36 cellular contexts compared by ENCODE assay signal in genomic region chr6:55210952-55211351, GRCh38. TPM values are rescaled to one million over a fixed set of nuclear protein-coding genes. Genes with fewer than 3 reads are reported as not detected.
DNase-seq lines count a peak whose midpoint lies in the region; FAIRE-seq and TF ChIP-seq lines count a peak whose summit lies in the region.
"Had no signal": no experiment of that assay in that cellular context is flagged by ENCODE, and none has a peak within 500 bp of the region (broad histone marks: within the 10 kb centered on the region; RNA-seq: fewer than 3 reads in every experiment).

No MANE protein-coding gene starts in this region.

- POLR2A ChIA-PET in HEK293 (lab: Yijun Ruan, JAX) (no interaction called here), A673 (lab: Charles Lee; ENCODE audit: low non-redundant PET) (no interaction called here)

- CTCF ChIA-PET in HEK293 (lab: Yijun Ruan, JAX) = no interaction called here
- CTCF ChIA-PET in A673 (lab: Charles Lee) = no interaction called here

- H3K9me3 Mint-ChIP-seq in osteocyte (ENCODE audit: unreplicated experiment) = peaks cover 16% of the 10 kb centered on the region

- H3K27me3 ChIP-seq in A673 (replicated peaks; ENCODE audit: insufficient read depth, low read depth, low read length, poor library complexity) = no peaks in the 10 kb centered on the region
- H3K27me3 ChIP-seq: BE2C; BLaER1; BLaER1 treated with 17β-estradiol and CSF1 and Interleukin-3, amounts not matched to agents 10 nM and 100 nM had no signal

- H3K9me3 ChIP-seq in HEK293 (ENCODE audit: control insufficient read depth, insufficient read depth, low read depth, low read length) (no peaks in the 10 kb centered on the region), A673 (ENCODE audit: low read depth, low read length, poor library complexity, severe bottlenecking) (no peaks in the 10 kb centered on the region)
- H3K9me3 ChIP-seq: A549; BE2C; BLaER1; BLaER1 treated with 17β-estradiol and CSF1 and Interleukin-3, amounts not matched to agents 10 nM and 100 nM; Caco-2 had no signal

- H3K4me1 ChIP-seq in HEK293 (ENCODE audit: control insufficient read depth, insufficient read depth, low read length) = peaks cover 15% of the 10 kb centered on the region
- no peaks in the 10 kb centered on the region for H3K4me1 ChIP-seq in A673 (ENCODE audit: insufficient read depth, low read length, poor library complexity, severe bottlenecking)
- H3K4me1 ChIP-seq: A549; BE2C; BLaER1; BLaER1 treated with 17β-estradiol and CSF1 and Interleukin-3, amounts not matched to agents 10 nM and 100 nM had no signal

- H3K4me3 ChIP-seq in HEK293 (ENCODE audit: low read depth, low read length) = no peak overlapping the region
- no peak overlapping the region for H3K4me3 ChIP-seq in A673 (ENCODE audit: low read depth, low read length, poor library complexity, severe bottlenecking)
- H3K4me3 ChIP-seq: A549; BLaER1; BLaER1 treated with 17β-estradiol and CSF1 and Interleukin-3, amounts not matched to agents 10 nM and 100 nM had no signal

- H3K27ac Mint-ChIP-seq in osteocyte (ENCODE audit: unreplicated experiment) = no peak overlapping the region
- H3K27ac Mint-ChIP-seq: B cell; CD14-positive monocyte; CD4-positive, alpha-beta memory T cell; CD4-positive, alpha-beta T cell; CD4-positive, CD25-positive, alpha-beta regulatory T cell; CD8-positive, alpha-beta memory T cell; CD8-positive, alpha-beta T cell had no signal

- FAIRE-seq in HTR-8/SVneo (lab: Jason Lieb, UNC) (peak; percentile 40), urothelium cell line (lab: Jason Lieb, UNC) (peak; percentile 78)
- FAIRE-seq: A204.1, A549, D721Med had no signal

- peaks cover 24% of the 10 kb centered on the region for H3K4me1 Mint-ChIP-seq in osteocyte (ENCODE audit: unreplicated experiment)
- H3K4me1 Mint-ChIP-seq: B cell; CD14-positive monocyte; CD4-positive, alpha-beta memory T cell; CD8-positive, alpha-beta memory T cell had no signal

- intact Hi-C loops in A673 (cut with micrococcal nuclease; ENCODE audit: unreplicated experiment) = no loop called here

- H3K36me3 ChIP-seq in HEK293 (ENCODE audit: control insufficient read depth in 2 of 2, insufficient read depth in 1 of 2, low read length in 2 of 2) (no peaks in the 10 kb centered on the region), A673 (ENCODE audit: insufficient read depth, low read length, poor library complexity, severe bottlenecking) (no peaks in the 10 kb centered on the region)
- H3K36me3 ChIP-seq: BE2C; BLaER1; BLaER1 treated with 17β-estradiol and CSF1 and Interleukin-3, amounts not matched to agents 10 nM and 100 nM had no signal

- no peak for DNase-seq in HTR-8/SVneo (ENCODE audit: insufficient read length, low spot score)
- no peak for DNase-seq in urothelium cell line (ENCODE audit: low spot score)
- DNase-seq in H4 (ENCODE audit: low spot score) = no peak
- DNase-seq in A673 (ENCODE audit: low spot score) = no peak
- DNase-seq in osteocyte (ENCODE audit: extremely low spot score, unreplicated experiment) = no peak
- DNase-seq: 8988T; ACHN; AML-193; BE2C; C1 segment of cervical spinal cord; Caco-2; Calu3; CD4-positive, alpha-beta memory T cell; CD4-positive, alpha-beta T cell; CD4-positive, CD25-positive, alpha-beta regulatory T cell; CD8-positive, alpha-beta memory T cell; CD8-positive, alpha-beta T cell; COR-L47; DMS 273 treated with DMSO at 0.1 percent for 48 hours; DMS153; DMS79; DMS79 treated with DMSO at 0.1 percent for 48 hours; DND-41; EL had no signal

- H3K27ac ChIP-seq in HEK293 (ENCODE audit: extremely low read depth, low read depth, low read length) (no peak overlapping the region), A673 (ENCODE audit: low read depth, low read length, poor library complexity, severe bottlenecking) (no peak overlapping the region)
- H3K27ac ChIP-seq: 22Rv1; A549; BLaER1; BLaER1 treated with 17β-estradiol and CSF1 and Interleukin-3, amounts not matched to agents 10 nM and 100 nM; C4-2B had no signal

- BruUV-seq in A673 (replicated peaks; lab: Mats Ljungman, UMichigan) = no TSS peak

- peaks cover 4% of the 10 kb centered on the region for H3K36me3 Mint-ChIP-seq in osteocyte (ENCODE audit: unreplicated experiment)
- H3K36me3 Mint-ChIP-seq: CD14-positive monocyte; CD4-positive, alpha-beta memory T cell; CD4-positive, CD25-positive, alpha-beta regulatory T cell; CD8-positive, alpha-beta memory T cell; CD8-positive, alpha-beta T cell had no signal

- no peaks in the 10 kb centered on the region for H3K27me3 Mint-ChIP-seq in osteocyte (ENCODE audit: unreplicated experiment)
- H3K27me3 Mint-ChIP-seq: B cell; CD4-positive, alpha-beta memory T cell; CD4-positive, alpha-beta T cell; CD4-positive, CD25-positive, alpha-beta regulatory T cell; CD8-positive, alpha-beta memory T cell had no signal

- H3K4me3 Mint-ChIP-seq in osteocyte (ENCODE audit: unreplicated experiment) = no peak overlapping the region
- H3K4me3 Mint-ChIP-seq: B cell; CD14-positive monocyte; CD4-positive, alpha-beta memory T cell; CD4-positive, alpha-beta T cell; CD4-positive, CD25-positive, alpha-beta regulatory T cell; CD8-positive, alpha-beta memory T cell; CD8-positive, alpha-beta T cell had no signal

- TF ChIP-seq CTCF in HEK293 (tag by site-specific recombination; IDR thresholded peaks at IDR 0.05) (no peak), A673 (conservative IDR thresholded peaks at IDR 0.05; ENCODE audit: low read depth, low read length) (no peak), osteocyte (IDR thresholded peaks at IDR 0.05) (no peak)

TF ChIP-seq in HEK293, 187 proteins besides CTCF, POLR2A, EP300 and RAD21:
- TF ChIP-seq PRDM10 (tag by site-specific recombination; IDR thresholded peaks at IDR 0.05) (peak; percentile 46; the same call in 1 of the 2 replicates), ZNF558 (tag by site-specific recombination; IDR thresholded peaks at IDR 0.05) (peak; percentile 91), ZNF16 (tag by site-specific recombination; IDR thresholded peaks at IDR 0.05; ENCODE audit: low read depth) (no peak)

RNA-seq across cellular contexts. Expression of gene HCRTR2, which starts 36.6 kb away (rescaled TPM):
- total RNA-seq in H4 (2014; rRNA removed; shearing (Covaris generic)) = not detected in 2 replicates
- total RNA-seq in A673 (2021) (not detected in 2 replicates), osteocyte (not detected in 2 replicates)
- total RNA-seq: A172; B cell; Calu3; CD4-positive, alpha-beta memory T cell; CD4-positive, alpha-beta T cell; CD4-positive, CD25-positive, alpha-beta regulatory T cell; CD8-positive, alpha-beta memory T cell; CD8-positive, alpha-beta T cell; Daoy had no signal
